Comparison of ENCODE assay signal across 8 cellular contexts in the genomic region with DNA sequence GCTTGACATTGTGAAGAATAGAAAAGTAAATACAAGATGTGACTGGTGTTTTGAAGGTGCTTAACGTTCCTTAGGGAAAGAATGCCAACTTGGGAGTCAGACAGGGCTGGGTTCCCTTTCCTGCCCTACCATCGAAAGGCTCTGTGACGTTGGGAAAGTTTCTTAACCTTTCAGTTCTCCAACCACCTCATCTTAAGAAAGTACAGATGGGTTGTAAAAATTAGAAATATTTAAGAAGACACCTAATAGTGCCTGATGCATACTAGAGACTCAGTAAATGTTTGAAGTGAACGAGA. TPM values are rescaled to one million over a fixed set of nuclear protein-coding genes. Genes with fewer than 3 reads are reported as not detected.
DNase-seq lines count a peak whose midpoint lies in the region; ATAC-seq and TF ChIP-seq lines count a peak whose summit lies in the region.

No MANE protein-coding gene starts in this region.

- H3K36me3 Mint-ChIP-seq in chondrocyte (ENCODE audit: low read depth) (no peaks in the 10 kb centered on the region), naive B cell (peaks cover 8% of the 10 kb centered on the region in 2 donors)

- peaks cover 32% of the 10 kb centered on the region for H3K4me1 ChIP-seq in KMS-11 (ENCODE audit: low read depth, poor library complexity, severe bottlenecking)

- no peak overlapping the region for H2AFZ ChIP-seq in KMS-11 (ENCODE audit: low read depth)

- H3K36me3 ChIP-seq in KMS-11 (ENCODE audit: insufficient read depth) = 0 out of 2 replicates have a peak, but pooled peaks cover 3% of the 10 kb centered on the region

- H4K20me1 ChIP-seq in KMS-11 (ENCODE audit: insufficient read depth) = peaks cover 8% of the 10 kb centered on the region

- H3K9me3 ChIP-seq in AG04450 (ENCODE audit: control insufficient read depth, insufficient read depth, low read length) = peaks cover 3% of the 10 kb centered on the region; the same call in 1 of the 2 replicates

- DNase-seq in AG04450 (ENCODE audit: low read depth, low spot score) = no peak
- no peak for DNase-seq in chondrocyte (ENCODE audit: low spot score)
- no peak for DNase-seq in naive B cell
- DNase-seq in DMS153 (lab: John Stamatoyannopoulos, UW) = no peak
- DNase-seq in NCI-H1417 (lab: John Stamatoyannopoulos, UW) = no peak

- H3K4me2 ChIP-seq in KMS-11 = peak overlapping the region; percentile 82

- H3K27me3 Mint-ChIP-seq in chondrocyte (ENCODE audit: low read depth) = no peaks in the 10 kb centered on the region
- no peaks in the 10 kb centered on the region for H3K27me3 Mint-ChIP-seq in naive B cell

- CTCF ChIA-PET in AG04450 (lab: Charles Lee) = interaction anchor here (1.1 to 2.2 kb wide), 2 partner anchors 10 to 57 kb away, joined by 3 to 6 read pairs; no protein-coding TSS in a partner anchor

- POLR2A ChIA-PET in AG04450 (lab: Yijun Ruan, JAX) = interaction anchor here (1.4 kb wide), 1 partner anchor 10 kb away, joined by 3 read pairs; no protein-coding TSS in a partner anchor

- peak overlapping the region; percentile 88 for H3K4me3 ChIP-seq in AG04450 (ENCODE audit: low read depth, low read length)
- peak overlapping the region; percentile 48 for H3K4me3 ChIP-seq in KMS-11 (IDR thresholded peaks at IDR 0.05; ENCODE audit: insufficient read depth, low read depth, low read length)

- peaks cover 36% of the 10 kb centered on the region for H3K4me1 Mint-ChIP-seq in chondrocyte (ENCODE audit: low read depth)
- peaks cover 54 to 67% (median 60%) of the 10 kb centered on the region in 3 donors for H3K4me1 Mint-ChIP-seq in naive B cell

- H3K27me3 ChIP-seq in AG04450 (ENCODE audit: control insufficient read depth, insufficient read depth, low read length) (no peaks in the 10 kb centered on the region), KMS-11 (ENCODE audit: insufficient read depth, low read depth) (no peaks in the 10 kb centered on the region)

- peak overlapping the region; percentile 88 for H3K9ac ChIP-seq in KMS-11

- ATAC-seq in naive B cell (ENCODE audit: low read depth in 2 of 2) = no peak
- no peak for ATAC-seq in HG02885 (IDR thresholded peaks at IDR 0.05; ENCODE audit: poor library complexity, unreplicated experiment)
- no peak for ATAC-seq in GM21529 (IDR thresholded peaks at IDR 0.05; ENCODE audit: unreplicated experiment)

- H3K4me3 Mint-ChIP-seq in chondrocyte (ENCODE audit: unreplicated experiment) = peak overlapping the region; percentile 89
- peak overlapping the region; percentile 87 to 95 (median 91) for H3K4me3 Mint-ChIP-seq in naive B cell

- TF ChIP-seq CTCF in AG04450 (IDR thresholded peaks at IDR 0.05; ENCODE audit: low read depth, low read length) (no peak), KMS-11 (conservative IDR thresholded peaks at IDR 0.05; ENCODE audit: low read depth, low read length) (no peak), chondrocyte (IDR thresholded peaks at IDR 0.05) (no peak)

- H3K9me3 Mint-ChIP-seq in chondrocyte (ENCODE audit: low read depth) (no peaks in the 10 kb centered on the region), naive B cell (no peaks in the 10 kb centered on the region)

- peak overlapping the region; percentile 97 for H3K27ac Mint-ChIP-seq in chondrocyte (ENCODE audit: unreplicated experiment)
- H3K27ac Mint-ChIP-seq in naive B cell = peak overlapping the region; percentile 84 to 96 (median 94)

- H3K27ac ChIP-seq in AG04450 (ENCODE audit: low read depth, low read length) = peak overlapping the region; percentile 87
- H3K27ac ChIP-seq in KMS-11 = peak overlapping the region; percentile 75; the same call in 1 of the 2 replicates

- H3K79me2 ChIP-seq in KMS-11 (ENCODE audit: insufficient read depth, low read depth) = peaks cover 56% of the 10 kb centered on the region

RNA-seq across cellular contexts. Expression of gene GTPBP1, which starts 1.1 kb away (rescaled TPM):
- polyA plus RNA-seq in AG04450 (2011; rRNA removed) = 26.7 and 29.3 TPM in 2 replicates
- 45.0 and 50.8 TPM in 2 replicates for polyA minus RNA-seq in AG04450 (2011; rRNA and poly(A)+ RNA removed)
- 37.7 to 58.6 TPM (median 43.3 TPM) in 3 replicates for total RNA-seq in chondrocyte
- 10 to 100 TPM; 21.2 to 41.2 (median 33.3) TPM for polyA plus RNA-seq in naive B cell (ENCODE audit: low read depth in 6 of 6)

RNA-seq across cellular contexts. Expression of gene JOSD1, which starts 6.1 kb away (rescaled TPM):
- polyA plus RNA-seq in AG04450 (2011; rRNA removed) (29.6 and 31.8 TPM in 2 replicates), naive B cell (ENCODE audit: low read depth in 6 of 6) (10 to 100 TPM in 3 of 6 donors, 1 to 10 TPM in 3; 8.2 to 12.1 (median 9.7) TPM)
- polyA minus RNA-seq in AG04450 (2011; rRNA and poly(A)+ RNA removed) = 31.5 and 35.0 TPM in 2 replicates
- 80.3 to 87.0 TPM (median 85.7 TPM) in 3 replicates for total RNA-seq in chondrocyte

RNA-seq across cellular contexts. Expression of gene TOMM22, which starts 25.1 kb away (rescaled TPM):
- polyA plus RNA-seq in AG04450 (2011; rRNA removed) (55.9 and 68.9 TPM in 2 replicates), naive B cell (ENCODE audit: low read depth in 6 of 6) (10 to 100 TPM; 59.6 to 78.7 (median 71.0) TPM)
- polyA minus RNA-seq in AG04450 (2011; rRNA and poly(A)+ RNA removed) = 38.3 and 45.2 TPM in 2 replicates
- 44.8 to 54.1 TPM (median 47.7 TPM) in 3 replicates for total RNA-seq in chondrocyte

RNA-seq across cellular contexts. Expression of gene SUN2, which starts 49.0 kb away (rescaled TPM):
- 24.5 and 33.2 TPM in 2 replicates for polyA plus RNA-seq in AG04450 (2011; rRNA removed)
- polyA minus RNA-seq in AG04450 (2011; rRNA and poly(A)+ RNA removed) = 32.9 and 43.8 TPM in 2 replicates
- total RNA-seq in chondrocyte = 89.6 to 124 TPM (median 124 TPM) in 3 replicates
- polyA plus RNA-seq in naive B cell (ENCODE audit: low read depth in 6 of 6) = 100 to 1,000 TPM; 146 to 327 (median 208) TPM

RNA-seq across cellular contexts. Expression of gene CBY1, which starts 50.4 kb away (rescaled TPM):
- polyA plus RNA-seq in AG04450 (2011; rRNA removed) = 39.7 and 43.0 TPM in 2 replicates
- polyA minus RNA-seq in AG04450 (2011; rRNA and poly(A)+ RNA removed) = 14.8 and 17.2 TPM in 2 replicates
- 29.9 to 44.5 TPM (median 33.5 TPM) in 3 replicates for total RNA-seq in chondrocyte
- polyA plus RNA-seq in naive B cell (ENCODE audit: low read depth in 6 of 6) = 1 to 10 TPM; 2.5 to 7.7 (median 4.4) TPM
